Comparison of ENCODE assay signal across 8 cellular contexts in genomic region chr17:31499771-31500554, GRCh38.
DNase-seq lines count a peak whose midpoint lies in the region; ATAC-seq, FAIRE-seq and TF ChIP-seq lines count a peak whose summit lies in the region.

No MANE protein-coding gene starts in this region.

- TF ChIP-seq POLR2A in breast epithelium (IDR thresholded peaks at IDR 0.05) (no peak), HepG2 (IDR thresholded peaks at IDR 0.05; ENCODE audit: insufficient read depth in 1 of 2, low read depth in 2 of 2, low read length in 2 of 2) (peak in 1 of 2 experiments; percentile 29; a peak in 2 of 4 replicates), GM18505 (IDR thresholded peaks at IDR 0.05; ENCODE audit: borderline replicate concordance, extremely low read depth, insufficient read depth, insufficient read length) (no peak)

- peaks cover 48% of the 10 kb centered on the region for H3K4me1 Mint-ChIP-seq in activated naive CD4-positive, alpha-beta T cell treated with anti-CD3 and anti-CD28 coated beads for 36 hours (ENCODE audit: low read depth)

- H3K27me3 ChIP-seq in breast epithelium (no peaks in the 10 kb centered on the region), HepG2 (ENCODE audit: control insufficient read depth in 1 of 2, insufficient read depth in 2 of 2, low read length in 2 of 2) (no peaks in the 10 kb centered on the region), upper lobe of right lung (no peaks in the 10 kb centered on the region)

- POLR2A ChIA-PET in HepG2 (lab: Yijun Ruan, JAX), result interaction anchor here (0.7 to 3.8 kb wide), 15 partner anchors 10 to 304 kb away, joined by 3 to 115 read pairs (median 4); no protein-coding TSS in a partner anchor

- ATAC-seq in HepG2, result peak; percentile 64
- peak; percentile 96 for ATAC-seq in upper lobe of right lung
- ATAC-seq in GM18505 (IDR thresholded peaks at IDR 0.05; ENCODE audit: unreplicated experiment), result no peak
- no peak for ATAC-seq in GM21390 (IDR thresholded peaks at IDR 0.05; ENCODE audit: unreplicated experiment)

- TF ChIP-seq CTCF in breast epithelium (IDR thresholded peaks at IDR 0.05) (no peak), HepG2 (CRISPR knock-in tag; IDR thresholded peaks at IDR 0.05) (no peak), upper lobe of right lung (IDR thresholded peaks at IDR 0.05) (no peak)

- H3K4me3 Mint-ChIP-seq in activated naive CD4-positive, alpha-beta T cell treated with anti-CD3 and anti-CD28 coated beads for 36 hours, result no peak overlapping the region

- H3K4me2 ChIP-seq in HepG2 (ENCODE audit: low read depth, low read length), result peak overlapping the region; percentile 68

- peaks cover 66% of the 10 kb centered on the region for H3K79me2 ChIP-seq in HepG2 (ENCODE audit: insufficient read depth, low read length)

- in situ Hi-C loops in HepG2 (cut with HindIII; ENCODE audit: extremely low pct_ligation_motif_present, low pct_unique_long_range_greater_than_20kb), result no loop called here

- no peaks in the 10 kb centered on the region for H4K20me1 ChIP-seq in HepG2 (ENCODE audit: insufficient read depth, low read length)

- peaks cover 0 to 8% of the 10 kb centered on the region in 2 donors for H3K4me1 ChIP-seq in breast epithelium
- H3K4me1 ChIP-seq in HepG2 (ENCODE audit: insufficient read depth, low read length), result peaks cover 84% of the 10 kb centered on the region
- peaks cover 19% of the 10 kb centered on the region for H3K4me1 ChIP-seq in upper lobe of right lung

- peak; percentile 50 for DNase-seq in activated naive CD4-positive, alpha-beta T cell treated with anti-CD3 and anti-CD28 coated beads for 36 hours
- DNase-seq in activated naive CD4-positive, alpha-beta T cell treated with Interleukin-2 at 50 U/mL for 16 hours, result no peak
- DNase-seq in breast epithelium (ENCODE audit: low spot score in 2 of 2) (peak; percentile 77 to 85), HepG2 (ENCODE audit: low spot score) (peak; percentile 91), upper lobe of right lung (peak; percentile 89), NCI-H2081 (lab: John Stamatoyannopoulos, UW) (no peak)

- intact Hi-C loops in activated naive CD4-positive, alpha-beta T cell treated with anti-CD3 and anti-CD28 coated beads for 36 hours (cut with micrococcal nuclease), result no loop called here
- intact Hi-C loops in breast epithelium (cut with DNase I; ENCODE audit: low total_unique reads) (no loop called here), HepG2 (cut with micrococcal nuclease; ENCODE audit: unreplicated experiment) (no loop called here), upper lobe of right lung (cut with DNase I) (no loop called here)

- TF ChIP-seq RAD21 in HepG2 (CRISPR knock-in tag; IDR thresholded peaks at IDR 0.05), result no peak

- H3K36me3 ChIP-seq in breast epithelium, result no peaks in the 10 kb centered on the region
- H3K36me3 ChIP-seq in HepG2 (replicated peaks in 1 of 2; ENCODE audit: control insufficient read depth in 1 of 2, insufficient read depth in 2 of 2, low read length in 2 of 2), result no peaks in the 10 kb centered on the region; a peak in 2 of 5 replicates
- H3K36me3 ChIP-seq in upper lobe of right lung, result no peaks in the 10 kb centered on the region

- no peaks in the 10 kb centered on the region for H3K9me3 Mint-ChIP-seq in activated naive CD4-positive, alpha-beta T cell treated with anti-CD3 and anti-CD28 coated beads for 36 hours

- H3K9me3 ChIP-seq in breast epithelium, result no peaks in the 10 kb centered on the region
- no peaks in the 10 kb centered on the region for H3K9me3 ChIP-seq in HepG2 (ENCODE audit: low read length)
- no peaks in the 10 kb centered on the region for H3K9me3 ChIP-seq in upper lobe of right lung

- H3K27ac ChIP-seq in breast epithelium (peak overlapping the region; percentile 32 to 80), HepG2 (ENCODE audit: extremely low read length, insufficient read depth, low read length) (peak overlapping the region; percentile 87), upper lobe of right lung (no peak overlapping the region)

- H3K27me3 Mint-ChIP-seq in activated naive CD4-positive, alpha-beta T cell treated with anti-CD3 and anti-CD28 coated beads for 36 hours (ENCODE audit: low read depth), result no peaks in the 10 kb centered on the region

- FAIRE-seq in HepG2 (lab: Jason Lieb, UNC), result peak; percentile 95

- peak overlapping the region; percentile 69 for H3K9ac ChIP-seq in HepG2 (ENCODE audit: insufficient read depth, low read depth, low read length)

- CTCF ChIA-PET in activated naive CD4-positive, alpha-beta T cell treated with anti-CD3 and anti-CD28 coated beads for 36 hours (lab: Charles Lee), result interaction anchor here (0.7 to 2.8 kb wide), 2 partner anchors 8 to 10 kb away, joined by 3 to 9 read pairs; no protein-coding TSS in a partner anchor
- CTCF ChIA-PET in HepG2 (lab: Yijun Ruan, JAX; ENCODE audit: low intra/inter-chr PET ratio, low total read pairs), result interaction anchor here (0.8 kb wide), 1 partner anchor 63 kb away, joined by 3 read pairs; no protein-coding TSS in a partner anchor

- H3K36me3 Mint-ChIP-seq in activated naive CD4-positive, alpha-beta T cell treated with anti-CD3 and anti-CD28 coated beads for 36 hours (ENCODE audit: low read depth), result no peaks in the 10 kb centered on the region

- H3K4me3 ChIP-seq in breast epithelium, result peak overlapping the region in 1 of 3 donors; percentile 6
- H3K4me3 ChIP-seq in HepG2 (replicated peaks in 1 of 3; ENCODE audit: insufficient read depth in 1 of 3, low read depth in 2 of 3, low read length in 3 of 3), result peak overlapping the region; percentile 32 to 53 (median 41); a peak in 5 of 6 replicates
- H3K4me3 ChIP-seq in upper lobe of right lung, result no peak overlapping the region

- H3K27ac Mint-ChIP-seq in activated naive CD4-positive, alpha-beta T cell treated with anti-CD3 and anti-CD28 coated beads for 36 hours, result no peak overlapping the region

- TF ChIP-seq EP300 in HepG2 (IDR thresholded peaks at IDR 0.05; ENCODE audit: low read depth in 2 of 2, low read length in 2 of 2), result peak; percentile 55 to 84; a peak in 3 of 4 replicates
- TF ChIP-seq EP300 in HepG2 (CRISPR knock-in tag; IDR thresholded peaks at IDR 0.05; ENCODE audit: borderline replicate concordance), result no peak

- H2AFZ ChIP-seq in HepG2 (ENCODE audit: low read length), result no peak overlapping the region

- 3% methylated on average over 4 of the region's 11 CpGs for WGBS in HepG2 (ENCODE audit: low lambda C conversion rate)

- TSS peak; percentile 37 for BruUV-seq in HepG2 (replicated peaks; lab: Mats Ljungman, UMichigan)

TF ChIP-seq in HepG2, 621 proteins besides CTCF, POLR2A, EP300 and RAD21 (continues in another document):
- TF ChIP-seq MLXIP (CRISPR knock-in tag; IDR thresholded peaks at IDR 0.05; ENCODE audit: borderline replicate concordance) (no peak), XRCC5 (optimal IDR thresholded peaks at IDR 0.05; ENCODE audit: low read length) (no peak), PRDM15 (CRISPR knock-in tag; IDR thresholded peaks at IDR 0.05) (no peak), ZNF143 (CRISPR knock-in tag; IDR thresholded peaks at IDR 0.05) (no peak), SMAD1 (CRISPR knock-in tag; IDR thresholded peaks at IDR 0.05; ENCODE audit: borderline replicate concordance, low read depth) (no peak)

Comparison
In these comparisons a context has a peak if more than half of its experiments do, and no peak if none do; other contexts are left out.
1. DNase-seq: peak in activated naive CD4-positive, alpha-beta T cell treated with anti-CD3 and anti-CD28 coated beads for 36 hours (single experiment), breast epithelium (2 of 2), HepG2 (single experiment) and upper lobe of right lung (single experiment); none in activated naive CD4-positive, alpha-beta T cell treated with Interleukin-2 at 50 U/mL for 16 hours (single experiment) and NCI-H2081 (0 of 2).
2. ATAC-seq: peak in HepG2 (single experiment) and upper lobe of right lung (single experiment); none in GM18505 (single experiment) and GM21390 (single experiment).